Comparison of ENCODE assay signal across 9 cellular contexts in genomic region chr14:73238941-73239340, GRCh38. TPM values are rescaled to one million over a fixed set of nuclear protein-coding genes. Genes with fewer than 3 reads are reported as not detected.
A peak's percentile ranks its signal among the peaks of the same experiment; 100 is the strongest.
DNase-seq lines count a peak whose midpoint lies in the region; ATAC-seq, FAIRE-seq and TF ChIP-seq lines count a peak whose summit lies in the region.
"Had no signal": no experiment of that assay in that cellular context is flagged by ENCODE, and none has a peak within 500 bp of the region (broad histone marks: within the 10 kb centered on the region; RNA-seq: fewer than 3 reads in every experiment).

No MANE protein-coding gene starts in this region.

- DNase-seq in A549 (ENCODE audit: low read depth in 1 of 2, low spot score in 1 of 2) (no peak), coronary artery (ENCODE audit: low spot score) (no peak), NCI-H345 treated with DMSO at 0.1 percent for 48 hours (lab: John Stamatoyannopoulos, UW; ENCODE audit: unreplicated experiment) (no peak)
- DNase-seq: CD4-positive, alpha-beta memory T cell had no signal

- H3K4me1 ChIP-seq in A549 (peaks cover 33% of the 10 kb centered on the region), HUES6 (ENCODE audit: control insufficient read depth, insufficient read depth, low read length) (peaks cover 51% of the 10 kb centered on the region), muscle layer of duodenum (ENCODE audit: control insufficient read depth in 1 of 2, insufficient read depth in 2 of 2, low read length in 2 of 2) (peaks cover 10 to 53% of the 10 kb centered on the region in 2 donors)

- no peak for TF ChIP-seq POLR2A in A549 (IDR thresholded peaks at IDR 0.05; ENCODE audit: low read length)

- H3K4me2 ChIP-seq in A549: peak overlapping the region; percentile 87

- H3K9me3 ChIP-seq in A549 (no peaks in the 10 kb centered on the region), HUES6 (ENCODE audit: control insufficient read depth, insufficient read depth, low read depth, low read length) (no peaks in the 10 kb centered on the region), muscle layer of duodenum (ENCODE audit: control insufficient read depth in 1 of 2, low read length in 2 of 2) (no peaks in the 10 kb centered on the region)

- 87% methylated on average over 11 of the region's 11 CpGs for WGBS in A549 (ENCODE audit: missing lambda C conversion rate)

- TF ChIP-seq CTCF in A549 (IDR thresholded peaks at IDR 0.05) (no peak), coronary artery (IDR thresholded peaks at IDR 0.05) (no peak)

- FAIRE-seq in A549 (lab: Jason Lieb, UNC): no peak

- H3K36me3 ChIP-seq in HUES6 (ENCODE audit: control insufficient read depth, insufficient read depth, low read length): no peaks in the 10 kb centered on the region
- H3K36me3 ChIP-seq in muscle layer of duodenum (ENCODE audit: control insufficient read depth in 1 of 2, insufficient read depth in 2 of 2, low read length in 2 of 2): no peaks in the 10 kb centered on the region

- H3K27ac ChIP-seq in A549 (no peak overlapping the region), HUES6 (ENCODE audit: low read depth, low read length) (no peak overlapping the region), coronary artery (no peak overlapping the region), muscle layer of duodenum (ENCODE audit: low read length) (no peak overlapping the region)

- TF ChIP-seq RAD21 in A549 (conservative IDR thresholded peaks at IDR 0.05 in 1 of 2, IDR thresholded peaks at IDR 0.05 in 1 of 2): no peak

- CTCF ChIA-PET in A549 (lab: Yijun Ruan, JAX): interaction anchor here (1.4 to 2.0 kb wide), 3 partner anchors 56 to 234 kb away, joined by 6 to 7 read pairs (median 6); no protein-coding TSS in a partner anchor

- H3K4me3 ChIP-seq in A549 (no peak overlapping the region), HUES6 (ENCODE audit: low read depth, low read length) (peak overlapping the region; percentile 25; the same call in 1 of the 2 replicates), coronary artery (peak overlapping the region; percentile 74), muscle layer of duodenum (ENCODE audit: low read depth in 1 of 2, low read length in 2 of 2) (peak overlapping the region; percentile 30 to 64)

- ATAC-seq in A549 (0 out of 6 replicates have a peak, but pooled peaks of 1 of the 2 experiments have one; percentile 2), GM18870 (IDR thresholded peaks at IDR 0.05; ENCODE audit: unreplicated experiment) (no peak), HG02763 (IDR thresholded peaks at IDR 0.05; ENCODE audit: unreplicated experiment) (no peak), GM19351 (IDR thresholded peaks at IDR 0.05; ENCODE audit: unreplicated experiment) (no peak)

- H3K27me3 ChIP-seq in HUES6 (ENCODE audit: control insufficient read depth, insufficient read depth, low read length): peaks cover 85% of the 10 kb centered on the region
- peaks cover 3% of the 10 kb centered on the region for H3K27me3 ChIP-seq in muscle layer of duodenum (ENCODE audit: low read depth, low read length)

- TF ChIP-seq EP300 in A549 (IDR thresholded peaks at IDR 0.05): no peak

- POLR2A ChIA-PET in A549 (lab: Yijun Ruan, JAX): no interaction called here

- no peak overlapping the region for H3K9ac ChIP-seq in HUES6 (ENCODE audit: low read length)

TF ChIP-seq in A549, 52 proteins besides CTCF, POLR2A, EP300 and RAD21:
- no peak for TF ChIP-seq NFE2L2 (conservative IDR thresholded peaks at IDR 0.05; ENCODE audit: low read length)
- no peak for TF ChIP-seq GATA3 (IDR thresholded peaks at IDR 0.05; ENCODE audit: borderline replicate concordance)
- no peak for TF ChIP-seq ELK1 (IDR thresholded peaks at IDR 0.05; ENCODE audit: low read depth, low read length)
- TF ChIP-seq HOXB13 (CRISPR knock-in tag; IDR thresholded peaks at IDR 0.05; ENCODE audit: low read depth): no peak
- no peak for TF ChIP-seq TFCP2L1 (CRISPR knock-in tag; IDR thresholded peaks at IDR 0.05)
- no peak for TF ChIP-seq NPAS2 (CRISPR knock-in tag; IDR thresholded peaks at IDR 0.05; ENCODE audit: borderline replicate concordance)
- no peak for TF ChIP-seq RFX5 (IDR thresholded peaks at IDR 0.05)
- no peak for TF ChIP-seq ESRRA (IDR thresholded peaks at IDR 0.05; ENCODE audit: borderline replicate concordance, low read length)
- no peak for TF ChIP-seq ZNF302 (CRISPR knock-in tag; IDR thresholded peaks at IDR 0.05)
- no peak for TF ChIP-seq RARB (CRISPR knock-in tag; IDR thresholded peaks at IDR 0.05)
- no peak for TF ChIP-seq ZSCAN20 (CRISPR knock-in tag; IDR thresholded peaks at IDR 0.05)
- TF ChIP-seq, protein P1, sequence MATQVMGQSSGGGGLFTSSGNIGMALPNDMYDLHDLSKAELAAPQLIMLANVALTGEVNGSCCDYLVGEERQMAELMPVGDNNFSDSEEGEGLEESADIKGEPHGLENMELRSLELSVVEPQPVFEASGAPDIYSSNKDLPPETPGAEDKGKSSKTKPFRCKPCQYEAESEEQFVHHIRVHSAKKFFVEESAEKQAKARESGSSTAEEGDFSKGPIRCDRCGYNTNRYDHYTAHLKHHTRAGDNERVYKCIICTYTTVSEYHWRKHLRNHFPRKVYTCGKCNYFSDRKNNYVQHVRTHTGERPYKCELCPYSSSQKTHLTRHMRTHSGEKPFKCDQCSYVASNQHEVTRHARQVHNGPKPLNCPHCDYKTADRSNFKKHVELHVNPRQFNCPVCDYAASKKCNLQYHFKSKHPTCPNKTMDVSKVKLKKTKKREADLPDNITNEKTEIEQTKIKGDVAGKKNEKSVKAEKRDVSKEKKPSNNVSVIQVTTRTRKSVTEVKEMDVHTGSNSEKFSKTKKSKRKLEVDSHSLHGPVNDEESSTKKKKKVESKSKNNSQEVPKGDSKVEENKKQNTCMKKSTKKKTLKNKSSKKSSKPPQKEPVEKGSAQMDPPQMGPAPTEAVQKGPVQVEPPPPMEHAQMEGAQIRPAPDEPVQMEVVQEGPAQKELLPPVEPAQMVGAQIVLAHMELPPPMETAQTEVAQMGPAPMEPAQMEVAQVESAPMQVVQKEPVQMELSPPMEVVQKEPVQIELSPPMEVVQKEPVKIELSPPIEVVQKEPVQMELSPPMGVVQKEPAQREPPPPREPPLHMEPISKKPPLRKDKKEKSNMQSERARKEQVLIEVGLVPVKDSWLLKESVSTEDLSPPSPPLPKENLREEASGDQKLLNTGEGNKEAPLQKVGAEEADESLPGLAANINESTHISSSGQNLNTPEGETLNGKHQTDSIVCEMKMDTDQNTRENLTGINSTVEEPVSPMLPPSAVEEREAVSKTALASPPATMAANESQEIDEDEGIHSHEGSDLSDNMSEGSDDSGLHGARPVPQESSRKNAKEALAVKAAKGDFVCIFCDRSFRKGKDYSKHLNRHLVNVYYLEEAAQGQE (IDR thresholded peaks at IDR 0.05): no peak
- TF ChIP-seq HEYL (CRISPR knock-in tag; IDR thresholded peaks at IDR 0.05): no peak
- TF ChIP-seq SMC3 (IDR thresholded peaks at IDR 0.05): no peak
TF ChIP-seq in A549: peak in this region for 0.

RNA-seq across cellular contexts. Expression of gene PAPLN, which starts 1.6 kb away (rescaled TPM):
- polyA plus RNA-seq in A549 (2011; rRNA removed): 4.3 and 5.0 TPM in 2 replicates
- polyA plus RNA-seq in A549 (2012; cell fraction: cytosol; rRNA removed): 5.9 and 9.2 TPM in 2 replicates
- 48.0 and 53.9 TPM in 2 replicates for polyA plus RNA-seq in A549 (2012; cell fraction: nucleus; rRNA removed)
- 4.5 to 6.6 TPM (median 5.0 TPM) in 3 replicates for polyA plus RNA-seq in A549 (2017; fragmentation: RNase III; extraction: RNeasy Plus Mini Kit Qiagen cat#74134 plus additional on column Dnase treatment)
- polyA minus RNA-seq in A549 (2011; rRNA and poly(A)+ RNA removed): 5.9 and 7.1 TPM in 2 replicates
